In genomic region chr2:69644506-69644979, GRCh38 we compare ENCODE assay signal across 8 cellular contexts. TPM values are rescaled to one million over a fixed set of nuclear protein-coding genes. Genes with fewer than 3 reads are reported as not detected.
DNase-seq lines count a peak whose midpoint lies in the region; ATAC-seq and TF ChIP-seq lines count a peak whose summit lies in the region.

No MANE protein-coding gene starts in this region.

- TF ChIP-seq POLR2A in erythroblast (IDR thresholded peaks at IDR 0.05; ENCODE audit: low read length), result peak; percentile 7

- peak overlapping the region; percentile 89 for H3K4me2 ChIP-seq in PC-3 (ENCODE audit: low read length)
- H3K4me2 ChIP-seq in osteoblast (ENCODE audit: insufficient read depth, low read length), result peak overlapping the region; percentile 94

- peak overlapping the region; percentile 94 for H3K27ac ChIP-seq in PC-3 (ENCODE audit: low read length)
- peak overlapping the region; percentile 95 for H3K27ac ChIP-seq in osteoblast (ENCODE audit: low read depth, low read length)

- DNase-seq in PC-3, result no peak
- DNase-seq in erythroblast (lab: John Stamatoyannopoulos, UW), result peak in 1 of 2 experiments; percentile 51
- DNase-seq in osteoblast (ENCODE audit: insufficient read length, low spot score, missing footprints), result no peak
- no peak for DNase-seq in NCI-H526 treated with DMSO at 0.1 percent for 48 hours (lab: John Stamatoyannopoulos, UW)
- no peak for DNase-seq in stimulated activated CD4-positive, alpha-beta T cell treated with anti-CD3 and anti-CD28 coated beads, Interleukin-12 subunit alpha, Interleukin-12 subunit beta, amount 100 ng/mL, for 4 hours
- no peak for DNase-seq in KBM-7
- DNase-seq in MV-4-11 (lab: John Stamatoyannopoulos, UW), result no peak

- H2AFZ ChIP-seq in PC-3 (ENCODE audit: low read length), result peak overlapping the region; percentile 94
- peak overlapping the region; percentile 99 for H2AFZ ChIP-seq in osteoblast (ENCODE audit: low read length)

- H3K9me2 ChIP-seq in PC-3 (replicated peaks; ENCODE audit: low read length), result no peaks in the 10 kb centered on the region

- intact Hi-C loops in PC-3 (cut with micrococcal nuclease), result loop anchor here (1.0 to 5.0 kb wide), 4 partner anchors 33 to 78 kb away; no protein-coding TSS in a partner anchor

- no peaks in the 10 kb centered on the region for H3F3A ChIP-seq in PC-3 (ENCODE audit: low read length, unreplicated experiment)

- H3K4me3 ChIP-seq in GM08714 (ENCODE audit: low read length) (peak overlapping the region; percentile 96), PC-3 (ENCODE audit: low read length) (peak overlapping the region; percentile 89), osteoblast (ENCODE audit: insufficient read depth, low read length) (peak overlapping the region; percentile 95)

- BruUV-seq in PC-3 (replicated peaks; lab: Mats Ljungman, UMichigan), result no TSS peak

- TF ChIP-seq CTCF in PC-3 (conservative IDR thresholded peaks at IDR 0.05; ENCODE audit: low read depth, low read length) (no peak), osteoblast (IDR thresholded peaks at IDR 0.05; ENCODE audit: extremely low read depth, low read depth, low read length) (no peak)

- 0 out of 2 replicates have a peak, but pooled peaks cover 3% of the 10 kb centered on the region for H3K36me3 ChIP-seq in PC-3 (ENCODE audit: low read depth, low read length)
- no peaks in the 10 kb centered on the region for H3K36me3 ChIP-seq in osteoblast (ENCODE audit: insufficient read depth, low read length)

- POLR2A ChIA-PET in PC-3 (lab: Charles Lee; ENCODE audit: unreplicated experiment), result no interaction called here

- CTCF ChIA-PET in PC-3 (lab: Charles Lee), result interaction anchor here (0.6 kb wide), 1 partner anchor 62 kb away, joined by 3 read pairs; no protein-coding TSS in a partner anchor

- in situ Hi-C loops in KBM-7 (cut with MboI; ENCODE audit: low pct_unique_long_range_greater_than_20kb, low sequenced_read_pairs), result no loop called here

- H3K9ac ChIP-seq in PC-3 (ENCODE audit: low read length), result peak overlapping the region; percentile 93

- H3K27me3 ChIP-seq in PC-3 (ENCODE audit: low read length), result no peaks in the 10 kb centered on the region
- H3K27me3 ChIP-seq in osteoblast (ENCODE audit: insufficient read depth, low read length), result no peaks in the 10 kb centered on the region

- peaks cover 7% of the 10 kb centered on the region for H4K20me1 ChIP-seq in PC-3 (ENCODE audit: low read length)
- H4K20me1 ChIP-seq in osteoblast (ENCODE audit: insufficient read depth, low read length), result peaks cover 28% of the 10 kb centered on the region

- H3K4me1 ChIP-seq in PC-3 (ENCODE audit: insufficient read depth, low read length), result peaks cover 32% of the 10 kb centered on the region
- peaks cover 36% of the 10 kb centered on the region for H3K4me1 ChIP-seq in osteoblast (ENCODE audit: insufficient read depth, low read length)

- ATAC-seq in PC-3, result no peak

- H3K79me2 ChIP-seq in PC-3 (ENCODE audit: low read length) (peaks cover 51% of the 10 kb centered on the region), osteoblast (ENCODE audit: insufficient read depth, low read length) (peaks cover 39% of the 10 kb centered on the region)

- H3K9me3 ChIP-seq in PC-3 (ENCODE audit: low read length) (no peaks in the 10 kb centered on the region), osteoblast (ENCODE audit: low read depth, low read length) (no peaks in the 10 kb centered on the region)

RNA-seq across cellular contexts. Expression of gene AAK1, which starts 1.0 kb away (rescaled TPM):
- total RNA-seq in PC-3 (2014; rRNA removed), result 46.8 and 47.9 TPM in 2 replicates
- 61.9 and 62.5 TPM in 2 replicates for total RNA-seq in osteoblast
